ENCODE assay signal across 8 cellular contexts in genomic region chr2:85728883-85729824, GRCh38. TPM values are rescaled to one million over a fixed set of nuclear protein-coding genes. Genes with fewer than 3 reads are reported as not detected.
DNase-seq lines count a peak whose midpoint lies in the region; ATAC-seq and TF ChIP-seq lines count a peak whose summit lies in the region.

No MANE protein-coding gene starts in this region.

- no peak overlapping the region for H3K4me3 ChIP-seq in AG10803 (ENCODE audit: low read length)
- no peak overlapping the region for H3K4me3 ChIP-seq in fibroblast of lung (replicated peaks in 1 of 4; ENCODE audit: control extremely low read depth in 1 of 4, insufficient read depth in 1 of 4, low read depth in 3 of 4, low read length in 4 of 4)

- H3K9ac ChIP-seq in fibroblast of lung (ENCODE audit: insufficient read depth, low read length), result no peak overlapping the region

- no peak overlapping the region for H2AFZ ChIP-seq in fibroblast of lung (ENCODE audit: low read length)

- no peaks in the 10 kb centered on the region for H3K79me2 ChIP-seq in fibroblast of lung (ENCODE audit: control insufficient read depth, insufficient read depth, low read length)

- peaks cover 16% of the 10 kb centered on the region for H3K27me3 Mint-ChIP-seq in activated T-cell treated with anti-CD3 and anti-CD28 coated beads, Interleukin-2, amount 50 U/mL, for 4 hours (ENCODE audit: low read depth)
- peaks cover under 1 to 7% of the 10 kb centered on the region in 2 donors for H3K27me3 Mint-ChIP-seq in natural killer cell treated with Interleukin-12 subunit alpha and Interleukin-12 subunit beta and Interleukin-15 and Interleukin-18, amount 100 ng/mL, for 72 hours

- TF ChIP-seq CTCF in AG10803 (conservative IDR thresholded peaks at IDR 0.05; ENCODE audit: low read length) (peak; percentile 96), fibroblast of lung (conservative IDR thresholded peaks at IDR 0.05 in 1 of 2, IDR thresholded peaks at IDR 0.05 in 1 of 2; ENCODE audit: low read depth in 1 of 2, low read length in 2 of 2) (peak; percentile 94 to 96)

- H4K20me1 ChIP-seq in fibroblast of lung (ENCODE audit: control insufficient read depth, extremely low read depth, insufficient read depth, low read length), result no peaks in the 10 kb centered on the region

- no peaks in the 10 kb centered on the region for H3K4me1 ChIP-seq in fibroblast of lung (ENCODE audit: control insufficient read depth, extremely low read depth, insufficient read depth, low read length)

- no peak overlapping the region for H3K4me2 ChIP-seq in fibroblast of lung (ENCODE audit: extremely low read depth, insufficient read depth, low read length)

- H3K27ac Mint-ChIP-seq in natural killer cell treated with Interleukin-12 subunit alpha and Interleukin-12 subunit beta and Interleukin-15 and Interleukin-18, amount 100 ng/mL, for 72 hours, result peak overlapping the region in 1 of 2 donors; percentile 41

- peak overlapping the region; percentile 37 for H3K4me3 Mint-ChIP-seq in activated T-cell treated with anti-CD3 and anti-CD28 coated beads, Interleukin-2, amount 50 U/mL, for 4 hours
- peak overlapping the region; percentile 3 for H3K4me3 Mint-ChIP-seq in natural killer cell treated with Interleukin-12 subunit alpha and Interleukin-12 subunit beta and Interleukin-15 and Interleukin-18, amount 100 ng/mL, for 72 hours

- no peaks in the 10 kb centered on the region for H3K9me3 Mint-ChIP-seq in activated T-cell treated with anti-CD3 and anti-CD28 coated beads, Interleukin-2, amount 50 U/mL, for 4 hours
- no peaks in the 10 kb centered on the region for H3K9me3 Mint-ChIP-seq in natural killer cell treated with Interleukin-12 subunit alpha and Interleukin-12 subunit beta and Interleukin-15 and Interleukin-18, amount 100 ng/mL, for 72 hours

- no peaks in the 10 kb centered on the region for H3K36me3 ChIP-seq in fibroblast of lung (ENCODE audit: control insufficient read depth, insufficient read depth, low read length)

- no peaks in the 10 kb centered on the region for H3K27me3 ChIP-seq in fibroblast of lung (ENCODE audit: control insufficient read depth, insufficient read depth, low read length)

- H3K9me3 ChIP-seq in fibroblast of lung (ENCODE audit: control insufficient read depth, insufficient read depth, low read depth, low read length), result no peaks in the 10 kb centered on the region

- no peak overlapping the region for H3K27ac ChIP-seq in fibroblast of lung (ENCODE audit: insufficient read depth, low read length)

- no peaks in the 10 kb centered on the region for H3K4me1 Mint-ChIP-seq in activated T-cell treated with anti-CD3 and anti-CD28 coated beads, Interleukin-2, amount 50 U/mL, for 4 hours (ENCODE audit: low read depth)
- peaks cover 3 to 11% of the 10 kb centered on the region in 2 donors for H3K4me1 Mint-ChIP-seq in natural killer cell treated with Interleukin-12 subunit alpha and Interleukin-12 subunit beta and Interleukin-15 and Interleukin-18, amount 100 ng/mL, for 72 hours (ENCODE audit: low read depth in 2 of 2)

- DNase-seq in AG10803 (ENCODE audit: low read depth), result peak; percentile 78
- DNase-seq in HuH-7 (ENCODE audit: low spot score), result peak; percentile 93
- peak; percentile 67 for DNase-seq in activated T-cell treated with anti-CD3 and anti-CD28 coated beads, Interleukin-2, amount 50 U/mL, for 4 hours
- peak; percentile 58 to 82 for DNase-seq in fibroblast of lung (ENCODE audit: low read depth in 2 of 2)
- peak; percentile 83 for DNase-seq in natural killer cell treated with Interleukin-12 subunit alpha and Interleukin-12 subunit beta and Interleukin-15 and Interleukin-18, amount 100 ng/mL, for 72 hours (ENCODE audit: low spot score)
- DNase-seq in stimulated activated naive CD4-positive, alpha-beta T cell (lab: John Stamatoyannopoulos, UW), result peak; percentile 16 to 65 (median 54)

- peak; percentile 59 for ATAC-seq in GM18909 (IDR thresholded peaks at IDR 0.05; ENCODE audit: poor library complexity, unreplicated experiment)
- ATAC-seq in activated T-cell treated with anti-CD3 and anti-CD28 coated beads, Interleukin-2, amount 50 U/mL, for 4 hours, result peak; percentile 93 to 95
- ATAC-seq in natural killer cell treated with Interleukin-12 subunit alpha and Interleukin-12 subunit beta and Interleukin-15 and Interleukin-18, amount 100 ng/mL, for 72 hours, result peak; percentile 81 to 86

- no peaks in the 10 kb centered on the region for H3K36me3 Mint-ChIP-seq in activated T-cell treated with anti-CD3 and anti-CD28 coated beads, Interleukin-2, amount 50 U/mL, for 4 hours (ENCODE audit: insufficient read depth)
- H3K36me3 Mint-ChIP-seq in natural killer cell treated with Interleukin-12 subunit alpha and Interleukin-12 subunit beta and Interleukin-15 and Interleukin-18, amount 100 ng/mL, for 72 hours, result no peaks in the 10 kb centered on the region

TF ChIP-seq in PFSK-1, 5 proteins besides CTCF, POLR2A, EP300 and RAD21:
- TF ChIP-seq POLR2AphosphoS5 (IDR thresholded peaks at IDR 0.05; ENCODE audit: low read depth, low read length) (no peak), FOXP2 (optimal IDR thresholded peaks at IDR 0.05; ENCODE audit: borderline replicate concordance, extremely low read depth, extremely low read length, insufficient read depth) (peak; percentile 55), REST (IDR thresholded peaks at IDR 0.05; ENCODE audit: insufficient read depth in 1 of 2, low read depth in 2 of 2, low read length in 2 of 2) (peak; percentile 50 to 68; a peak in 3 of 4 replicates), SIN3A (IDR thresholded peaks at IDR 0.05; ENCODE audit: borderline replicate concordance, insufficient read depth, low read length) (no peak)
TF ChIP-seq in PFSK-1: peak in this region for 2.

RNA-seq across cellular contexts. Expression of gene ATOH8, which starts 24.6 kb away (rescaled TPM):
- 4.4 TPM for polyA plus RNA-seq in PFSK-1 (2012; ENCODE audit: insufficient read length, low read depth)
- total RNA-seq in activated T-cell treated with anti-CD3 and anti-CD28 coated beads, Interleukin-2, amount 50 U/mL, for 4 hours, result not detected
- total RNA-seq in fibroblast of lung, result 19.0 and 19.2 TPM in 2 replicates
- polyA plus RNA-seq in fibroblast of lung, result 5.6 and 7.1 TPM in 2 replicates
- polyA plus RNA-seq in fibroblast of lung (2012), result 11.7 and 17.4 TPM in 2 replicates
- 12.8 and 15.6 TPM in 2 replicates for polyA minus RNA-seq in fibroblast of lung (ENCODE audit: low replicate concordance)
- total RNA-seq in natural killer cell treated with Interleukin-12 subunit alpha and Interleukin-12 subunit beta and Interleukin-15 and Interleukin-18, amount 100 ng/mL, for 72 hours, result not detected

RNA-seq across cellular contexts. Expression of gene GNLY, which starts 35.0 kb away (rescaled TPM):
- not detected for polyA plus RNA-seq in PFSK-1 (2012; ENCODE audit: insufficient read length, low read depth)
- total RNA-seq in activated T-cell treated with anti-CD3 and anti-CD28 coated beads, Interleukin-2, amount 50 U/mL, for 4 hours, result 10 to 100 TPM in 2 of 3 donors, 1 to 10 TPM in 1; 4.3 to 26.5 (median 15.0) TPM
- under 0.01 TPM in 1 of 2 replicates, not detected in the other for total RNA-seq in fibroblast of lung
- not detected in 2 replicates for polyA plus RNA-seq in fibroblast of lung
- not detected in 2 replicates for polyA plus RNA-seq in fibroblast of lung (2012)
- polyA minus RNA-seq in fibroblast of lung (ENCODE audit: low replicate concordance), result not detected in 2 replicates
- 100 to 1,000 TPM; 599 to 903 TPM for total RNA-seq in natural killer cell treated with Interleukin-12 subunit alpha and Interleukin-12 subunit beta and Interleukin-15 and Interleukin-18, amount 100 ng/mL, for 72 hours

Comparison
In these comparisons a context has a peak if more than half of its experiments do, and no peak if none do; other contexts are left out.
1. RNA of gene ATOH8, which starts 24.6 kb away (total RNA-seq): 19.0 to 19.2 TPM in fibroblast of lung; not detected in natural killer cell treated with Interleukin-12 subunit alpha and Interleukin-12 subunit beta and Interleukin-15 and Interleukin-18, amount 100 ng/mL, for 72 hours and not detected in activated T-cell treated with anti-CD3 and anti-CD28 coated beads, Interleukin-2, amount 50 U/mL, for 4 hours; every median in the first group is over 10 times any median in the second.
2. RNA of gene GNLY, which starts 35.0 kb away (total RNA-seq): 599 to 903 TPM in natural killer cell treated with Interleukin-12 subunit alpha and Interleukin-12 subunit beta and Interleukin-15 and Interleukin-18, amount 100 ng/mL, for 72 hours; 4.3 to 26.5 TPM in activated T-cell treated with anti-CD3 and anti-CD28 coated beads, Interleukin-2, amount 50 U/mL, for 4 hours and under 0.01 TPM in fibroblast of lung; every median in the first group is over 10 times any median in the second.
3. Peak in every context shown above with its lines, with median percentiles within 50 percentile points of each other: DNase-seq and ATAC-seq.